ENCODE assay signal across 16 cellular contexts in the genomic region with DNA sequence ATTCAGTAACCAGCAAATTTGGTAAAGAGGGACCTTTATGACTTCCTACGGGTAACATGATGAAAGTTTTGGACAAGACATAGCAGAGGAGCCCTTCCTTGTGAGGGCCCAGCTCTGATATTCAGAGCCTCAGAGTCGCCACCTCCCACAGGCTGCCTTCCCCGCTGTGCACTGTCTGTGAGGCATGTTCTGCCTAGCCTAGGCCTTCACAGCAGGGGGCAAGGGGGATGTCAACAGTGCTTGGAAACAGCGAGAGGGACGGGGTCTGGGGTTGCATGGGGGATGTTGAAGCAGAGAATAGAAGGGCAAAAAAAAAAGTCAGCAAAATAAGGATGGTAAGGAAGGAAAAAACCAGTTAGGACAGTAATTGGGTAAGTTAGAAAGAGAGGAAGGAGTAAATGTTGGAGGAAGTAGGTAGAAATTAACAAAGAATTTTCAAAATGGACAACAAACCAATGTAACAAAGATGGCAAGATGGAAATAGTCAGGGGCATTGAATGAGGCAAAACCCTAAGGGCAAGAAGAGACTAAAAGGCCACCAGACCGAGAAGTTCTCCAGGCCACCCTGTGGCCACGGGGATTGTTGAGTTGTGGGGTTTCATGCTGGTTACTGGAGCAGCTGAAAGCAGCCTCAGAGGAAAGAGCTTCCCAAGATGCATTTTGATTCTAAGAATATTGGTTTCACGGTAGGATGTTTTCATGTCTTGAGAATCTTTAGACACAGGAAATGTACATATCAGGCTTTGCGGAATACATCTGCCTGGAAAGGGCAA.
A peak's percentile ranks its signal among the peaks of the same experiment; 100 is the strongest.
DNase-seq lines count a peak whose midpoint lies in the region; ATAC-seq and TF ChIP-seq lines count a peak whose summit lies in the region.
"Had no signal": no experiment of that assay in that cellular context is flagged by ENCODE, and none has a peak within 500 bp of the region (broad histone marks: within the 10 kb centered on the region; RNA-seq: fewer than 3 reads in every experiment).

No MANE protein-coding gene starts in this region.

- H3K27ac ChIP-seq in GM23338 (ENCODE audit: low read depth) (no peak overlapping the region), HUES48 (ENCODE audit: low read depth, low read length) (peak overlapping the region; percentile 33), neural progenitor cell (no peak overlapping the region)

- H3K4me3 ChIP-seq in GM23338 = no peak overlapping the region
- H3K4me3 ChIP-seq in HUES48 (ENCODE audit: low read depth, low read length) = no peak overlapping the region
- no peak overlapping the region for H3K4me3 ChIP-seq in neural progenitor cell

- H3K9me3 ChIP-seq in HUES48 (ENCODE audit: control insufficient read depth, insufficient read depth, low read length) (no peaks in the 10 kb centered on the region), neural progenitor cell (ENCODE audit: low read depth) (no peaks in the 10 kb centered on the region)

- TF ChIP-seq CTCF in GM23338 (conservative IDR thresholded peaks at IDR 0.05; ENCODE audit: low read depth in 2 of 2) (no peak), neural progenitor cell (IDR thresholded peaks at IDR 0.05) (no peak), GM20000 (IDR thresholded peaks at IDR 0.05; ENCODE audit: extremely low read depth, missing control alignments) (no peak), endothelial cell (IDR thresholded peaks at IDR 0.05; ENCODE audit: unreplicated experiment) (no peak)

- H4K20me1 ChIP-seq in GM23338 (replicated peaks; ENCODE audit: insufficient read depth) = no peaks in the 10 kb centered on the region
- H4K20me1 ChIP-seq in neural progenitor cell (ENCODE audit: low read depth) = no peaks in the 10 kb centered on the region

- H3K9me3 Mint-ChIP-seq in GM23338 = no peaks in the 10 kb centered on the region
- no peaks in the 10 kb centered on the region for H3K9me3 Mint-ChIP-seq in dendritic cell treated with granulocyte-macrophage colony-stimulating factor and Interleukin-4, amounts not matched to agents 40 ng/mL and 50 ng/mL, for 4 days
- peaks cover 2% of the 10 kb centered on the region for H3K9me3 Mint-ChIP-seq in neural progenitor cell
- no peaks in the 10 kb centered on the region for H3K9me3 Mint-ChIP-seq in endothelial cell (ENCODE audit: unreplicated experiment)

- H3F3A ChIP-seq in GM23338 (replicated peaks; ENCODE audit: low read depth) (peaks cover 6% of the 10 kb centered on the region; the same call in 1 of the 2 replicates), neural progenitor cell (ENCODE audit: low read depth) (peaks cover 8% of the 10 kb centered on the region)

- H3K9ac ChIP-seq in HUES48 (ENCODE audit: low read depth, low read length) = no peak overlapping the region
- H3K9ac ChIP-seq in neural progenitor cell = no peak overlapping the region

- ATAC-seq in GM23338 = no peak
- ATAC-seq in HG02623 (IDR thresholded peaks at IDR 0.05; ENCODE audit: unreplicated experiment) = no peak
- ATAC-seq: HCT116 had no signal

- H3K36me3 Mint-ChIP-seq in GM23338 (ENCODE audit: low read depth) = no peaks in the 10 kb centered on the region; the same call in 2 of the 3 replicates
- H3K36me3 Mint-ChIP-seq in dendritic cell treated with granulocyte-macrophage colony-stimulating factor and Interleukin-4, amounts not matched to agents 40 ng/mL and 50 ng/mL, for 4 days (ENCODE audit: low read depth) = peaks cover 71% of the 10 kb centered on the region
- no peaks in the 10 kb centered on the region for H3K36me3 Mint-ChIP-seq in neural progenitor cell
- H3K36me3 Mint-ChIP-seq in endothelial cell (ENCODE audit: low read depth, unreplicated experiment) = no peaks in the 10 kb centered on the region

- H3K4me2 ChIP-seq in GM23338 (peak overlapping the region; percentile 26; the same call in 1 of the 2 replicates), neural progenitor cell (no peak overlapping the region)

- H3K4me1 ChIP-seq in GM23338 (ENCODE audit: insufficient read depth) = peaks cover 34% of the 10 kb centered on the region
- peaks cover 34% of the 10 kb centered on the region for H3K4me1 ChIP-seq in HUES48 (ENCODE audit: control insufficient read depth, insufficient read depth, low read length)
- H3K4me1 ChIP-seq in neural progenitor cell = peaks cover 29% of the 10 kb centered on the region

- intact Hi-C loops in dendritic cell treated with granulocyte-macrophage colony-stimulating factor and Interleukin-4, amounts not matched to agents 40 ng/mL and 50 ng/mL, for 4 days (cut with micrococcal nuclease) = loop anchor here (10.0 kb wide), 2 partner anchors 54 to 516 kb away; no protein-coding TSS in a partner anchor

- H3K9me2 ChIP-seq in GM23338 (ENCODE audit: insufficient read depth) = no peaks in the 10 kb centered on the region

- peaks cover 15% of the 10 kb centered on the region for H3K27me3 Mint-ChIP-seq in GM23338 (ENCODE audit: insufficient read depth, low read depth, poor library complexity)
- H3K27me3 Mint-ChIP-seq in dendritic cell treated with granulocyte-macrophage colony-stimulating factor and Interleukin-4, amounts not matched to agents 40 ng/mL and 50 ng/mL, for 4 days = no peaks in the 10 kb centered on the region
- peaks cover 8% of the 10 kb centered on the region for H3K27me3 Mint-ChIP-seq in neural progenitor cell (ENCODE audit: insufficient read depth, low read depth)
- H3K27me3 Mint-ChIP-seq in endothelial cell (ENCODE audit: unreplicated experiment) = no peaks in the 10 kb centered on the region

- H3K4me1 Mint-ChIP-seq in GM23338 (peaks cover 36% of the 10 kb centered on the region), neural progenitor cell (peaks cover 27% of the 10 kb centered on the region), endothelial cell (ENCODE audit: unreplicated experiment) (peaks cover 37% of the 10 kb centered on the region)
- H3K4me1 Mint-ChIP-seq in dendritic cell treated with granulocyte-macrophage colony-stimulating factor and Interleukin-4, amounts not matched to agents 40 ng/mL and 50 ng/mL, for 4 days (ENCODE audit: low read depth) = peaks cover 79% of the 10 kb centered on the region

- H2AFZ ChIP-seq in GM23338 (no peak overlapping the region), neural progenitor cell (replicated peaks) (no peak overlapping the region)

- H3K4me3 Mint-ChIP-seq in GM23338 = no peak overlapping the region
- no peak overlapping the region for H3K4me3 Mint-ChIP-seq in dendritic cell treated with granulocyte-macrophage colony-stimulating factor and Interleukin-4, amounts not matched to agents 40 ng/mL and 50 ng/mL, for 4 days
- H3K4me3 Mint-ChIP-seq in neural progenitor cell = no peak overlapping the region
- no peak overlapping the region for H3K4me3 Mint-ChIP-seq in endothelial cell (ENCODE audit: unreplicated experiment)

- H3K27me3 ChIP-seq in GM23338 (ENCODE audit: insufficient read depth) = no peaks in the 10 kb centered on the region; the same call in 1 of the 2 replicates
- H3K27me3 ChIP-seq in HUES48 (ENCODE audit: control insufficient read depth, insufficient read depth, low read length) = peaks cover 18% of the 10 kb centered on the region
- no peaks in the 10 kb centered on the region for H3K27me3 ChIP-seq in neural progenitor cell

- H3K79me2 ChIP-seq in GM23338 (replicated peaks; ENCODE audit: insufficient read depth) (no peaks in the 10 kb centered on the region), neural progenitor cell (ENCODE audit: low read depth) (no peaks in the 10 kb centered on the region)

- no peak for DNase-seq in GM23338 (ENCODE audit: low spot score)
- peak; percentile 50 for DNase-seq in neural progenitor cell (ENCODE audit: low spot score)
- DNase-seq in GM20000 (ENCODE audit: low spot score) = no peak
- DNase-seq in endothelial cell (ENCODE audit: low spot score) = no peak
- DNase-seq: ACHN, AML-193, COR-L47, DMS153, NCI-H1105, NCI-H187, NCI-H526 treated with DMSO at 0.1 percent for 48 hours, SHP77 had no signal

- H3K36me3 ChIP-seq in GM23338 (ENCODE audit: insufficient read depth) (no peaks in the 10 kb centered on the region), HUES48 (ENCODE audit: control insufficient read depth, insufficient read depth, low read length) (no peaks in the 10 kb centered on the region), neural progenitor cell (no peaks in the 10 kb centered on the region)

- H3K27ac Mint-ChIP-seq in GM23338 = no peak overlapping the region
- peak overlapping the region; percentile 69 for H3K27ac Mint-ChIP-seq in dendritic cell treated with granulocyte-macrophage colony-stimulating factor and Interleukin-4, amounts not matched to agents 40 ng/mL and 50 ng/mL, for 4 days
- H3K27ac Mint-ChIP-seq in neural progenitor cell = no peak overlapping the region
- H3K27ac Mint-ChIP-seq in endothelial cell (ENCODE audit: unreplicated experiment) = no peak overlapping the region

TF ChIP-seq in GM23338, 12 proteins besides CTCF, POLR2A, EP300 and RAD21 (continues in another document):
- TF ChIP-seq, protein P1, sequence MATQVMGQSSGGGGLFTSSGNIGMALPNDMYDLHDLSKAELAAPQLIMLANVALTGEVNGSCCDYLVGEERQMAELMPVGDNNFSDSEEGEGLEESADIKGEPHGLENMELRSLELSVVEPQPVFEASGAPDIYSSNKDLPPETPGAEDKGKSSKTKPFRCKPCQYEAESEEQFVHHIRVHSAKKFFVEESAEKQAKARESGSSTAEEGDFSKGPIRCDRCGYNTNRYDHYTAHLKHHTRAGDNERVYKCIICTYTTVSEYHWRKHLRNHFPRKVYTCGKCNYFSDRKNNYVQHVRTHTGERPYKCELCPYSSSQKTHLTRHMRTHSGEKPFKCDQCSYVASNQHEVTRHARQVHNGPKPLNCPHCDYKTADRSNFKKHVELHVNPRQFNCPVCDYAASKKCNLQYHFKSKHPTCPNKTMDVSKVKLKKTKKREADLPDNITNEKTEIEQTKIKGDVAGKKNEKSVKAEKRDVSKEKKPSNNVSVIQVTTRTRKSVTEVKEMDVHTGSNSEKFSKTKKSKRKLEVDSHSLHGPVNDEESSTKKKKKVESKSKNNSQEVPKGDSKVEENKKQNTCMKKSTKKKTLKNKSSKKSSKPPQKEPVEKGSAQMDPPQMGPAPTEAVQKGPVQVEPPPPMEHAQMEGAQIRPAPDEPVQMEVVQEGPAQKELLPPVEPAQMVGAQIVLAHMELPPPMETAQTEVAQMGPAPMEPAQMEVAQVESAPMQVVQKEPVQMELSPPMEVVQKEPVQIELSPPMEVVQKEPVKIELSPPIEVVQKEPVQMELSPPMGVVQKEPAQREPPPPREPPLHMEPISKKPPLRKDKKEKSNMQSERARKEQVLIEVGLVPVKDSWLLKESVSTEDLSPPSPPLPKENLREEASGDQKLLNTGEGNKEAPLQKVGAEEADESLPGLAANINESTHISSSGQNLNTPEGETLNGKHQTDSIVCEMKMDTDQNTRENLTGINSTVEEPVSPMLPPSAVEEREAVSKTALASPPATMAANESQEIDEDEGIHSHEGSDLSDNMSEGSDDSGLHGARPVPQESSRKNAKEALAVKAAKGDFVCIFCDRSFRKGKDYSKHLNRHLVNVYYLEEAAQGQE (IDR thresholded peaks at IDR 0.05; ENCODE audit: unreplicated experiment) = no peak
- TF ChIP-seq JUNB (IDR thresholded peaks at IDR 0.05; ENCODE audit: unreplicated experiment) (no peak), EZH2 (IDR thresholded peaks at IDR 0.05; ENCODE audit: low read depth, unreplicated experiment) (no peak), POLR2AphosphoS5 (IDR thresholded peaks at IDR 0.05; ENCODE audit: low read depth) (no peak)
